Comparison of ENCODE assay signal across 8 cellular contexts in genomic region chr1:32650752-32651460, GRCh38. TPM values are rescaled to one million over a fixed set of nuclear protein-coding genes. Genes with fewer than 3 reads are reported as not detected.
A peak's percentile ranks its signal among the peaks of the same experiment; 100 is the strongest.
DNase-seq lines count a peak whose midpoint lies in the region; ATAC-seq and TF ChIP-seq lines count a peak whose summit lies in the region.

RBBP4 (plus strand) TSS chr1:32651208; CDS start chr1:32651307, 99 bp downstream.

- H3K4me3 Mint-ChIP-seq in activated naive CD4-positive, alpha-beta T cell treated with anti-CD3 and anti-CD28 coated beads, Interleukin-2, amount 50 U/mL, for 24 hours = peak within 1 kb of the TSS; percentile 91

- peak; percentile 100 for DNase-seq in GM06990 (ENCODE audit: extremely low read depth, insufficient read length)
- peak; percentile 99 for DNase-seq in NCI-H1092 (lab: John Stamatoyannopoulos, UW)
- peak; percentile 52 for DNase-seq in glomerular endothelial cell (ENCODE audit: extremely low read depth, low read depth, low spot score)
- peak; percentile 87 for DNase-seq in omental fat pad (ENCODE audit: low spot score)
- DNase-seq in testis = peak; percentile 97

- TF ChIP-seq POLR2A in testis (IDR thresholded peaks at IDR 0.05) = peak; percentile 57

- H3K36me3 Mint-ChIP-seq in activated naive CD4-positive, alpha-beta T cell treated with anti-CD3 and anti-CD28 coated beads, Interleukin-2, amount 50 U/mL, for 24 hours = peaks cover 20% of the 10 kb centered on the region

- H3K27ac ChIP-seq in testis = peak within 1 kb of the TSS; percentile 97 to 100

- no peaks in the 10 kb centered on the region for H3K9me3 Mint-ChIP-seq in activated naive CD4-positive, alpha-beta T cell treated with anti-CD3 and anti-CD28 coated beads, Interleukin-2, amount 50 U/mL, for 24 hours

- intact Hi-C loops in testis (cut with DNase I; ENCODE audit: low total_unique reads) = no loop called here

- H3K27me3 ChIP-seq in GM06990 (replicated peaks; ENCODE audit: control insufficient read depth, insufficient read depth, low read length) (no peaks in the 10 kb centered on the region), testis (no peaks in the 10 kb centered on the region)

- WGBS in testis, 2 donors = 0 to 1% methylated on average over 11 to 55 of the region's 67 CpGs

- ATAC-seq in HG02588 (IDR thresholded peaks at IDR 0.05; ENCODE audit: unreplicated experiment) (peak; percentile 84), SK-N-SH treated with all-trans-retinoic acid at 6 μM for 48 hours (peak; percentile 94), omental fat pad (ENCODE audit: low FRiP score) (peak; percentile 98)

- no peaks in the 10 kb centered on the region for H3K27me3 Mint-ChIP-seq in activated naive CD4-positive, alpha-beta T cell treated with anti-CD3 and anti-CD28 coated beads, Interleukin-2, amount 50 U/mL, for 24 hours

- H3K36me3 ChIP-seq in GM06990 (ENCODE audit: control insufficient read depth, insufficient read depth, low read length) (peaks cover 4% of the 10 kb centered on the region), testis (ENCODE audit: low read depth, missing control alignments) (no peaks in the 10 kb centered on the region)

- TF ChIP-seq CTCF in GM06990 (IDR thresholded peaks at IDR 0.05; ENCODE audit: insufficient read depth, low read length, poor library complexity, severe bottlenecking) (no peak), omental fat pad (IDR thresholded peaks at IDR 0.05) (no peak), testis (IDR thresholded peaks at IDR 0.05) (no peak)

- H3K4me1 Mint-ChIP-seq in activated naive CD4-positive, alpha-beta T cell treated with anti-CD3 and anti-CD28 coated beads, Interleukin-2, amount 50 U/mL, for 24 hours = peaks cover 48% of the 10 kb centered on the region

- peak within 1 kb of the TSS; percentile 87 for H3K4me3 ChIP-seq in GM06990 (replicated peaks; ENCODE audit: low read depth, low read length)
- peak within 1 kb of the TSS; percentile 73 to 81 for H3K4me3 ChIP-seq in testis

- H3K4me1 ChIP-seq in testis = peaks cover 33% of the 10 kb centered on the region

- H3K9me3 ChIP-seq in testis = no peaks in the 10 kb centered on the region

- peak within 1 kb of the TSS; percentile 96 for H3K27ac Mint-ChIP-seq in activated naive CD4-positive, alpha-beta T cell treated with anti-CD3 and anti-CD28 coated beads, Interleukin-2, amount 50 U/mL, for 24 hours

TF ChIP-seq in SK-N-SH treated with all-trans-retinoic acid at 6 μM for 48 hours, 23 proteins besides CTCF, POLR2A, EP300 and RAD21 (continues in another document):
- TF ChIP-seq RARB (CRISPR knock-in tag; IDR thresholded peaks at IDR 0.05) (peak; percentile 89), CSRNP3 (CRISPR knock-in tag; IDR thresholded peaks at IDR 0.05) (no peak), GLIS3 (CRISPR knock-in tag; IDR thresholded peaks at IDR 0.05) (no peak), TCF4 (CRISPR knock-in tag; IDR thresholded peaks at IDR 0.05; ENCODE audit: borderline replicate concordance) (no peak), ZNF8 (CRISPR knock-in tag; IDR thresholded peaks at IDR 0.05) (peak; percentile 59; the same call in 1 of the 2 replicates), TOX (CRISPR knock-in tag; IDR thresholded peaks at IDR 0.05; ENCODE audit: borderline replicate concordance) (peak; percentile 85), ZC3H10 (CRISPR knock-in tag; IDR thresholded peaks at IDR 0.05) (peak; percentile 84), ZFP30 (CRISPR knock-in tag; IDR thresholded peaks at IDR 0.05) (peak; percentile 29; the same call in 1 of the 2 replicates), SNAI2 (CRISPR knock-in tag; IDR thresholded peaks at IDR 0.05) (peak; percentile 97), CSDC2 (CRISPR knock-in tag; IDR thresholded peaks at IDR 0.05) (peak; percentile 99), BACH2 (CRISPR knock-in tag; IDR thresholded peaks at IDR 0.05; ENCODE audit: borderline replicate concordance) (no peak), PPARA (CRISPR knock-in tag; IDR thresholded peaks at IDR 0.05; ENCODE audit: borderline replicate concordance) (no peak), ISL1 (CRISPR knock-in tag; IDR thresholded peaks at IDR 0.05) (peak; percentile 43; the same call in 1 of the 2 replicates), POU6F1 (CRISPR knock-in tag; IDR thresholded peaks at IDR 0.05; ENCODE audit: borderline replicate concordance, low read depth) (peak; percentile 75; the same call in 1 of the 2 replicates), ZNF70 (CRISPR knock-in tag; IDR thresholded peaks at IDR 0.05) (no peak), ESRRG (CRISPR knock-in tag; IDR thresholded peaks at IDR 0.05) (peak; percentile 33; the same call in 1 of the 2 replicates), CREB5 (CRISPR knock-in tag; IDR thresholded peaks at IDR 0.05; ENCODE audit: low read depth) (no peak), TSHZ2 (CRISPR knock-in tag; IDR thresholded peaks at IDR 0.05) (peak; percentile 86), ZFP3 (CRISPR knock-in tag; IDR thresholded peaks at IDR 0.05) (peak; percentile 88)

RNA-seq across cellular contexts. Expression of gene RBBP4, which starts in this region (rescaled TPM):
- 146 and 182 TPM in 2 replicates for total RNA-seq in glomerular endothelial cell
- 100 to 1,000 TPM in 1 of 4 donors, 10 to 100 TPM in 3; 85.4 to 113 (median 93.2) TPM for total RNA-seq in omental fat pad
- total RNA-seq in testis = 100 to 1,000 TPM; 289 to 296 TPM
- polyA plus RNA-seq in testis (ENCODE audit: insufficient read depth, low read depth, low replicate concordance) = 344 TPM

Comparison
In these comparisons a context has a peak if more than half of its experiments do, and no peak if none do; other contexts are left out.
1. Peak in every context shown above with its lines: DNase-seq, ATAC-seq, H3K4me3 ChIP-seq and H3K27ac ChIP-seq.